Comparison of ENCODE assay signal across 17 cellular contexts in genomic region chr16:10172848-10173655, GRCh38. TPM values are rescaled to one million over a fixed set of nuclear protein-coding genes. Genes with fewer than 3 reads are reported as not detected.
DNase-seq lines count a peak whose midpoint lies in the region; ATAC-seq, FAIRE-seq and TF ChIP-seq lines count a peak whose summit lies in the region.
"Had no signal": no experiment of that assay in that cellular context is flagged by ENCODE, and none has a peak within 500 bp of the region (broad histone marks: within the 10 kb centered on the region; RNA-seq: fewer than 3 reads in every experiment).

No MANE protein-coding gene starts in this region.

- POLR2A ChIA-PET in HepG2 (lab: Yijun Ruan, JAX) (no interaction called here), A673 (lab: Charles Lee; ENCODE audit: low non-redundant PET) (no interaction called here)

- CTCF ChIA-PET in HepG2 (lab: Yijun Ruan, JAX; ENCODE audit: low intra/inter-chr PET ratio, low total read pairs) = no interaction called here
- CTCF ChIA-PET in A673 (lab: Charles Lee) = no interaction called here

- TF ChIP-seq CTCF in esophagus squamous epithelium (IDR thresholded peaks at IDR 0.05) = no peak
- TF ChIP-seq CTCF in HepG2 (CRISPR knock-in tag; IDR thresholded peaks at IDR 0.05) = no peak
- TF ChIP-seq CTCF in A673 (conservative IDR thresholded peaks at IDR 0.05; ENCODE audit: low read depth, low read length) = no peak

- H3K79me2 ChIP-seq in HepG2 (ENCODE audit: insufficient read depth, low read length) = no peaks in the 10 kb centered on the region

- H3K9me3 ChIP-seq in esophagus squamous epithelium = no peaks in the 10 kb centered on the region
- no peaks in the 10 kb centered on the region for H3K9me3 ChIP-seq in HepG2 (ENCODE audit: low read length)
- no peaks in the 10 kb centered on the region for H3K9me3 ChIP-seq in A673 (ENCODE audit: low read depth, low read length, poor library complexity, severe bottlenecking)
- H3K9me3 ChIP-seq: prostate gland had no signal

- TF ChIP-seq EP300 in HepG2 (IDR thresholded peaks at IDR 0.05; ENCODE audit: low read depth in 2 of 2, low read length in 2 of 2) (no peak), HepG2 (CRISPR knock-in tag; IDR thresholded peaks at IDR 0.05; ENCODE audit: borderline replicate concordance) (no peak)

- DNase-seq in G401 (ENCODE audit: low spot score) (peak; percentile 66), M059J (ENCODE audit: low read depth) (peak; percentile 99), astrocyte of the hippocampus (ENCODE audit: low read depth, low spot score) (peak; percentile 73), putamen (ENCODE audit: low spot score) (peak; percentile 36), esophagus squamous epithelium (lab: John Stamatoyannopoulos, UW) (no peak), NCI-H1417 treated with DMSO at 0.1 percent for 48 hours (lab: John Stamatoyannopoulos, UW) (no peak), HepG2 (ENCODE audit: low spot score) (no peak), A673 (ENCODE audit: low spot score) (no peak)
- DNase-seq: activated naive CD4-positive, alpha-beta T cell treated with anti-CD3 and anti-CD28 coated beads, Interleukin-2, amount 50 U/mL, for 16 hours; glutamatergic neuron; NCI-H1048; NCI-H446 treated with DMSO at 0.1 percent for 48 hours had no signal

- no peak overlapping the region for H2AFZ ChIP-seq in HepG2 (ENCODE audit: low read length)

- WGBS in esophagus squamous epithelium, 2 donors = 70 to 77% methylated on average over 5 to 16 of the region's 16 CpGs
- 47% methylated on average over 16 of the region's 16 CpGs for WGBS in HepG2 (ENCODE audit: low lambda C conversion rate)

- H3K27ac ChIP-seq in esophagus squamous epithelium (no peak overlapping the region), HepG2 (ENCODE audit: extremely low read length, insufficient read depth, low read length) (no peak overlapping the region), A673 (ENCODE audit: low read depth, low read length, poor library complexity, severe bottlenecking) (no peak overlapping the region)
- H3K27ac ChIP-seq: BLaER1 treated with 17β-estradiol and CSF1 and Interleukin-3, amounts not matched to agents 10 nM and 100 nM; prostate gland; tibial nerve had no signal

- H3K27me3 ChIP-seq in esophagus squamous epithelium (peaks cover 0 to 5% (median 0%) of the 10 kb centered on the region in 4 donors), HepG2 (ENCODE audit: control insufficient read depth in 1 of 2, insufficient read depth in 2 of 2, low read length in 2 of 2) (peaks cover 2 to 4% of the 10 kb centered on the region in 2 experiments; a peak in 3 of 5 replicates), A673 (replicated peaks; ENCODE audit: insufficient read depth, low read depth, low read length, poor library complexity) (no peaks in the 10 kb centered on the region)
- H3K27me3 ChIP-seq: BLaER1 treated with 17β-estradiol and CSF1 and Interleukin-3, amounts not matched to agents 10 nM and 100 nM; tibial nerve had no signal

- no peak overlapping the region for H3K9ac ChIP-seq in HepG2 (ENCODE audit: insufficient read depth, low read depth, low read length)
- H3K9ac ChIP-seq: BLaER1 treated with 17β-estradiol and CSF1 and Interleukin-3, amounts not matched to agents 10 nM and 100 nM had no signal

- no peaks in the 10 kb centered on the region for H4K20me1 ChIP-seq in HepG2 (ENCODE audit: insufficient read depth, low read length)
- H4K20me1 ChIP-seq: BLaER1 treated with 17β-estradiol and CSF1 and Interleukin-3, amounts not matched to agents 10 nM and 100 nM had no signal

- no peak for FAIRE-seq in HepG2 (lab: Jason Lieb, UNC)

- no peak for ATAC-seq in HepG2

- H3K4me1 ChIP-seq in esophagus squamous epithelium (peaks cover 0 to 6% (median 0%) of the 10 kb centered on the region in 3 donors), HepG2 (ENCODE audit: insufficient read depth, low read length) (peaks cover 11% of the 10 kb centered on the region), A673 (ENCODE audit: insufficient read depth, low read length, poor library complexity, severe bottlenecking) (no peaks in the 10 kb centered on the region)
- H3K4me1 ChIP-seq: BLaER1 treated with 17β-estradiol and CSF1 and Interleukin-3, amounts not matched to agents 10 nM and 100 nM; prostate gland; tibial nerve had no signal

- BruUV-seq in HepG2 (replicated peaks; lab: Mats Ljungman, UMichigan) (no TSS peak), A673 (replicated peaks; lab: Mats Ljungman, UMichigan) (no TSS peak)

- intact Hi-C loops in esophagus squamous epithelium (cut with DNase I) = loop anchor here (10.0 kb wide), 1 partner anchor 1018 kb away; no protein-coding TSS in a partner anchor
- intact Hi-C loops in HepG2 (cut with micrococcal nuclease; ENCODE audit: unreplicated experiment) = loop anchor here (5.0 kb wide), 2 partner anchors 1011 to 1169 kb away; no protein-coding TSS in a partner anchor
- intact Hi-C loops in A673 (cut with micrococcal nuclease; ENCODE audit: unreplicated experiment) = no loop called here

- H3K4me2 ChIP-seq in HepG2 (ENCODE audit: low read depth, low read length) = no peak overlapping the region
- H3K4me2 ChIP-seq: BLaER1 treated with 17β-estradiol and CSF1 and Interleukin-3, amounts not matched to agents 10 nM and 100 nM had no signal

- TF ChIP-seq POLR2A in esophagus squamous epithelium (IDR thresholded peaks at IDR 0.05) = no peak
- TF ChIP-seq POLR2A in HepG2 (IDR thresholded peaks at IDR 0.05; ENCODE audit: insufficient read depth in 1 of 2, low read depth in 2 of 2, low read length in 2 of 2) = no peak

- in situ Hi-C loops in G401 (cut with HindIII; ENCODE audit: low sequenced_read_pairs) (no loop called here), HepG2 (cut with HindIII; ENCODE audit: extremely low pct_ligation_motif_present, low pct_unique_long_range_greater_than_20kb) (no loop called here)

- no peaks in the 10 kb centered on the region for H3K36me3 ChIP-seq in esophagus squamous epithelium
- H3K36me3 ChIP-seq in HepG2 (replicated peaks in 1 of 2; ENCODE audit: control insufficient read depth in 1 of 2, insufficient read depth in 2 of 2, low read length in 2 of 2) = no peaks in the 10 kb centered on the region
- H3K36me3 ChIP-seq in A673 (ENCODE audit: insufficient read depth, low read length, poor library complexity, severe bottlenecking) = no peaks in the 10 kb centered on the region
- H3K36me3 ChIP-seq: BLaER1 treated with 17β-estradiol and CSF1 and Interleukin-3, amounts not matched to agents 10 nM and 100 nM; prostate gland; tibial nerve had no signal

- no peak overlapping the region for H3K4me3 ChIP-seq in esophagus squamous epithelium
- no peak overlapping the region for H3K4me3 ChIP-seq in HepG2 (replicated peaks in 1 of 3; ENCODE audit: insufficient read depth in 1 of 3, low read depth in 2 of 3, low read length in 3 of 3)
- no peak overlapping the region for H3K4me3 ChIP-seq in A673 (ENCODE audit: low read depth, low read length, poor library complexity, severe bottlenecking)
- H3K4me3 ChIP-seq: BLaER1 treated with 17β-estradiol and CSF1 and Interleukin-3, amounts not matched to agents 10 nM and 100 nM; prostate gland; tibial nerve had no signal

- no peak for TF ChIP-seq RAD21 in HepG2 (CRISPR knock-in tag; IDR thresholded peaks at IDR 0.05)

TF ChIP-seq in HepG2, 621 proteins besides CTCF, POLR2A, EP300 and RAD21 (continues in another document):
- TF ChIP-seq TEAD2 (CRISPR knock-in tag; IDR thresholded peaks at IDR 0.05) (no peak), KLF9 (CRISPR knock-in tag; IDR thresholded peaks at IDR 0.05; ENCODE audit: low read depth) (no peak), ZFP90 (CRISPR knock-in tag; IDR thresholded peaks at IDR 0.05; ENCODE audit: borderline replicate concordance) (no peak), HBP1 (CRISPR knock-in tag; IDR thresholded peaks at IDR 0.05; ENCODE audit: low read depth) (no peak), ZNF569 (CRISPR knock-in tag; IDR thresholded peaks at IDR 0.05; ENCODE audit: borderline replicate concordance) (no peak)

RNA-seq across cellular contexts. Expression of gene GRIN2A, which starts 9.2 kb away (rescaled TPM):
- total RNA-seq in G401 (2014; rRNA removed; shearing (Covaris generic)) = not detected in 2 replicates
- 8.6 and 9.8 TPM in 2 replicates for total RNA-seq in M059J (2014; rRNA removed; shearing (Covaris generic))
- under 1 TPM; 0.19 to 0.56 (median 0.35) TPM for total RNA-seq in esophagus squamous epithelium
- not detected in 2 replicates for total RNA-seq in HepG2 (2016; rRNA removed; fragmentation: Illumina TruSeq; extraction: Trizol)
- total RNA-seq in HepG2 (2016; cell fraction: cytosol; rRNA removed; fragmentation: Illumina TruSeq; extraction: Trizol; ENCODE audit: low read depth) = not detected in 2 replicates
- not detected in 2 replicates for total RNA-seq in HepG2 (2016; cell fraction: insoluble cytoplasmic fraction; rRNA removed; fragmentation: Illumina TruSeq; extraction: Trizol)
- total RNA-seq in HepG2 (2016; cell fraction: membrane; rRNA removed; fragmentation: Illumina TruSeq; extraction: Trizol) = not detected in 2 replicates
- total RNA-seq in HepG2 (2016; cell fraction: nucleus; rRNA removed; fragmentation: Illumina TruSeq; extraction: Trizol) = not detected in 2 replicates
- polyA plus RNA-seq in HepG2 (2011; rRNA removed) = not detected in 2 replicates
- polyA plus RNA-seq in HepG2 (2011; cell fraction: cytosol; rRNA removed) = not detected in 2 replicates
- polyA plus RNA-seq in HepG2 (2011; cell fraction: nucleus; rRNA removed) = not detected in 2 replicates
- not detected in 2 replicates for polyA plus RNA-seq in HepG2 (2012)
- not detected in 2 replicates for polyA plus RNA-seq in HepG2 (2016; cell fraction: cytosol; fragmentation: Illumina TruSeq; extraction: Trizol; ENCODE audit: low read depth)
- not detected in 2 replicates for polyA plus RNA-seq in HepG2 (2016; cell fraction: insoluble cytoplasmic fraction; fragmentation: Illumina TruSeq; extraction: Trizol; ENCODE audit: low read depth)
- not detected in 2 replicates for polyA plus RNA-seq in HepG2 (2016; cell fraction: membrane; fragmentation: Illumina TruSeq; extraction: Trizol; ENCODE audit: low read depth)
- polyA plus RNA-seq in HepG2 (2016; cell fraction: nucleus; fragmentation: Illumina TruSeq; extraction: Trizol; ENCODE audit: insufficient read depth, low read depth) = not detected in 2 replicates
- polyA minus RNA-seq in HepG2 (2011; rRNA and poly(A)+ RNA removed; ENCODE audit: low replicate concordance) = not detected in 2 replicates
- not detected in 2 replicates for polyA minus RNA-seq in HepG2 (2011; cell fraction: cytosol; rRNA and poly(A)+ RNA removed)
- not detected in 2 replicates for polyA minus RNA-seq in HepG2 (2011; cell fraction: nucleus; rRNA and poly(A)+ RNA removed)
- 0.81 and 1.2 TPM in 2 replicates for total RNA-seq in A673 (2021)
- total RNA-seq: HT-29, OCI-LY7 had no signal

Comparison
In these comparisons a context has a peak if more than half of its experiments do, and no peak if none do; other contexts are left out.
1. DNase-seq: peak in G401 (single experiment), M059J (single experiment), astrocyte of the hippocampus (single experiment) and putamen (single experiment); none in esophagus squamous epithelium (single experiment), NCI-H1417 treated with DMSO at 0.1 percent for 48 hours (single experiment), HepG2 (single experiment) and A673 (single experiment).